In the genomic region with DNA sequence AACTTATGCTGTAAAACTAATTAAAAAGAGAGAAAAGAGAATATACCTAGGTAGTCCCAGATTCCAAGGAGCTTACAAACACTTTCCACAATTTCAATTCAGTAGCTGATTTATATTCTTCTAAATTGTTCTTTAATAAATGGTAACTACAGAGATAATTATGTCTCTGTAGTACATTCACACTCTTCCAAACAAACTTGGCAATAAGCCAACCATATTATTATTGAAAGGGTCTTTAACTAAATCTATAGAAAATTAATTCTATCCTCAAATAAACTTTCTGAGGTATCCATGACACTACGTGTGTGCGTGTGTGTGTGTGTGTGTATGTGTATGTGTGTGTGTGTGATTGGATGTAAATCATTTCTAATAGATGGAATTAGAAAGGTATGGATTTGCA, we compare ENCODE assay signal across 9 cellular contexts.
"Had no signal": no experiment of that assay in that cellular context is flagged by ENCODE, and none has a peak within 500 bp of the region (broad histone marks: within the 10 kb centered on the region; RNA-seq: fewer than 3 reads in every experiment).

No MANE protein-coding gene starts in this region.

- H3K4me3 ChIP-seq: GM23338, HAP-1 had no signal

- H3K36me3 ChIP-seq: HAP-1 had no signal

- H3K9me3 ChIP-seq: HAP-1 had no signal

- H3K4me2 ChIP-seq: GM23338 had no signal

- DNase-seq: H7, HFFc6, IMR-90, KBM-7 had no signal

- FAIRE-seq: H1 had no signal

- ATAC-seq: GM23338, HCT116 had no signal

- H2AFZ ChIP-seq: GM23338 had no signal

- H3K27ac ChIP-seq: HL-60 had no signal
